10 cellular contexts compared by ENCODE assay signal in the genomic region with DNA sequence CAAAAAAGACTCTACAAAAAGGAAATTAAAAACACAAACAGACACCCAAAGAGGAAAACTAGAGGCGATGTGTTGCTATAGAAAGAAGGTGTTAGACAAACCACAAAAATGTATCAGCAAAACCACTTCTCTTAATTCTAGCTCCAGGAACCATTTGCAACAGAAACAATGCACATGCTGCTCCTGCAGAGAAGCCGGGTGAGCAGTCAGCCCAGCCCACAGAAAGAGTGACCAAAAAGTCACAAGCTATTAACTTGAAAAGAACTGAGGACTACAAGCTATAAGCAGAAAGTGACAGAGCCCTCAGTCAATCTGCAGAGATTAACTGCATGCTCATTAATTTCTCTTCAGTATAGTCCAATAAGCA.
A peak's percentile ranks its signal among the peaks of the same experiment; 100 is the strongest.
DNase-seq lines count a peak whose midpoint lies in the region; ATAC-seq and TF ChIP-seq lines count a peak whose summit lies in the region.
"Had no signal": no experiment of that assay in that cellular context is flagged by ENCODE, and none has a peak within 500 bp of the region (broad histone marks: within the 10 kb centered on the region; RNA-seq: fewer than 3 reads in every experiment).

No MANE protein-coding gene starts in this region.

- intact Hi-C loops in activated B cell treated with CpG ODN at 0.5 μM for 24 hours (cut with micrococcal nuclease) = no loop called here

- POLR2A ChIA-PET in activated B cell treated with CpG ODN at 0.5 μM for 24 hours (lab: Charles Lee) = no interaction called here

- H3K4me1 ChIP-seq in effector memory CD4-positive, alpha-beta T cell (ENCODE audit: control insufficient read depth, insufficient read depth, low read length, poor library complexity, severe bottlenecking) = no peaks in the 10 kb centered on the region

- no peak overlapping the region for H3K4me3 ChIP-seq in effector memory CD4-positive, alpha-beta T cell (ENCODE audit: insufficient read depth, low read depth, low read length, poor library complexity, severe bottlenecking)

- peak overlapping the region; percentile 70 for H3K4me3 Mint-ChIP-seq in activated B cell treated with CpG ODN at 0.5 μM for 24 hours

- no peaks in the 10 kb centered on the region for H3K9me3 ChIP-seq in effector memory CD4-positive, alpha-beta T cell (ENCODE audit: control insufficient read depth, low read length)

- H3K27ac Mint-ChIP-seq in activated B cell treated with CpG ODN at 0.5 μM for 24 hours = no peak overlapping the region

- peaks cover 20% of the 10 kb centered on the region for H3K4me1 Mint-ChIP-seq in activated B cell treated with CpG ODN at 0.5 μM for 24 hours

- no peak for DNase-seq in activated B cell treated with CpG ODN at 0.5 μM for 24 hours
- no peak for DNase-seq in stimulated activated CD4-positive, alpha-beta T cell treated with anti-CD3 and anti-CD28 coated beads, Interleukin-15, amount 100 ng/mL, for 24 hours
- no peak for DNase-seq in pons (ENCODE audit: low spot score)
- DNase-seq in effector memory CD4-positive, alpha-beta T cell = no peak
- no peak for DNase-seq in ecto neural progenitor cell (ENCODE audit: low spot score)
- DNase-seq: mesendoderm; stimulated activated CD4-positive, alpha-beta T cell treated with anti-CD3 and anti-CD28 coated beads, Interleukin-4, amount 100 ng/mL, for 24 hours had no signal

- no peaks in the 10 kb centered on the region for H3K27me3 ChIP-seq in effector memory CD4-positive, alpha-beta T cell (replicated peaks; ENCODE audit: control insufficient read depth, insufficient read depth, low read length, poor library complexity, severe bottlenecking)

- H3K27ac ChIP-seq in effector memory CD4-positive, alpha-beta T cell (ENCODE audit: insufficient read depth, low read length, poor library complexity, severe bottlenecking) = no peak overlapping the region

- no peaks in the 10 kb centered on the region for H3K36me3 Mint-ChIP-seq in activated B cell treated with CpG ODN at 0.5 μM for 24 hours (ENCODE audit: low read depth)

- H3K27me3 Mint-ChIP-seq in activated B cell treated with CpG ODN at 0.5 μM for 24 hours = no peaks in the 10 kb centered on the region

- ATAC-seq in GM18861 (IDR thresholded peaks at IDR 0.05; ENCODE audit: unreplicated experiment) = peak; percentile 84
- peak; percentile 90 for ATAC-seq in GM21723 (IDR thresholded peaks at IDR 0.05; ENCODE audit: unreplicated experiment)
- ATAC-seq in HG03460 (IDR thresholded peaks at IDR 0.05; ENCODE audit: unreplicated experiment) = peak; percentile 75
- peak; percentile 18 for ATAC-seq in activated B cell treated with CpG ODN at 0.5 μM for 24 hours (ENCODE audit: low read depth)

- no peaks in the 10 kb centered on the region for H3K36me3 ChIP-seq in effector memory CD4-positive, alpha-beta T cell (ENCODE audit: control insufficient read depth, insufficient read depth, low read length)

- no peak for TF ChIP-seq CTCF in activated B cell treated with CpG ODN at 0.5 μM for 24 hours (IDR thresholded peaks at IDR 0.05)

- H3K9me3 Mint-ChIP-seq in activated B cell treated with CpG ODN at 0.5 μM for 24 hours = no peaks in the 10 kb centered on the region

- CTCF ChIA-PET in activated B cell treated with CpG ODN at 0.5 μM for 24 hours (lab: Charles Lee) = no interaction called here

Comparison
In these comparisons a context has a peak if more than half of its experiments do, and no peak if none do; other contexts are left out.
1. ATAC-seq: peak in every context shown above with its lines; median percentile 90 in GM21723; 84 in GM18861; 75 in HG03460; 18 in activated B cell treated with CpG ODN at 0.5 μM for 24 hours.